In the genomic region with DNA sequence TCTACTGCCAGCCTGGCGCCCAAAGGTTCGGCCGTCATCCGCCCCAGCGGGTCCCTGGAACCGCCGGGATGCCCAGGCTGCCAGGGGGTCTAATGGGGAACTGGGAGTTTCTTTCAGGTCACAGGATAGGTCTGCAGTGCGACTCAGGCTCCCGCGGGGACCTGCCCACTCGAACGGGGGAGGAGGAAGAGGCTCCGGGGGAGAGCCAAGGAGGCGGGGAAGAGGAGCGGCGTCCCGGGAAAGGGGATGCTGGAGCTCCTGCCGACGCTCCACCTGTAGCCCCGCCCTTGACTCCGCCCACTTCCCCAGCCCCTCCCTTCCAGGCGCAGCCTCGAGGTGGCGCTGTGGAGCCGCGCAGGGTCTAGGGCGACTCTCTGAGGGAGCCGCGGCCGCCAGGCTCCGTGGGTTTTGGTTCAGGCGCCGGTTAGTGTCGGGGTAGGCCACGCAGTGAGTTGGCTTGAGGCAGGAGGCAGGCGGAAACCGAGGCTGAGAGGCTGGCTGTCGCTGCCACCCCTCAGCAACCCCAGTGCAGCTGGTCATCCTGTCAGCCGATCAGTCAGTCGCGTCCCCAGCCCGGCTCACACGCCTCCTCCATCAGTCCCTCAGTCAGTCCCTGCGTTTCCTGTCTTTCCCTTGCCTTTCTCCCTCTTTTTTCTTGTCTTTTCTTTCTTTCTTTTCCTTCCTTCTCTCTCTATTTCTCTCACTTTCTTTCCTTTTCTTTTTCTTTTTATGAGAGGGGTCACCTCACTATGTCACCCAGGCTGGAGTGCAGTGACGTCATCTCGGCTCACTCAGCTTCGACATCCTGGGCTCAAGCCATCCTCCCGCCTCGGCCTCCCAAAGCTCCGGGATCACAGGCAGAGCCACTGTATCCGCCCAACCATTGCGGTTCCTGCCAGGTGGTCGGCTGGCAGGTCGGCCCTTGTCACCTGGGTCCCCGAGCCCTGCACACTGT, we compare ENCODE assay signal across 1 cellular context.
TF ChIP-seq lines count a peak whose summit lies in the region.

No MANE protein-coding gene starts in this region.

TF ChIP-seq in IMR-90, 13 proteins besides CTCF, POLR2A, EP300 and RAD21 (continued from another document):
- TF ChIP-seq, protein P1, sequence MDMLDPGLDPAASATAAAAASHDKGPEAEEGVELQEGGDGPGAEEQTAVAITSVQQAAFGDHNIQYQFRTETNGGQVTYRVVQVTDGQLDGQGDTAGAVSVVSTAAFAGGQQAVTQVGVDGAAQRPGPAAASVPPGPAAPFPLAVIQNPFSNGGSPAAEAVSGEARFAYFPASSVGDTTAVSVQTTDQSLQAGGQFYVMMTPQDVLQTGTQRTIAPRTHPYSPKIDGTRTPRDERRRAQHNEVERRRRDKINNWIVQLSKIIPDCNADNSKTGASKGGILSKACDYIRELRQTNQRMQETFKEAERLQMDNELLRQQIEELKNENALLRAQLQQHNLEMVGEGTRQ (IDR thresholded peaks at IDR 0.05; ENCODE audit: low read depth, low read length): no peak
- TF ChIP-seq RCOR1 (IDR thresholded peaks at IDR 0.05; ENCODE audit: insufficient replicate concordance, low read length) (no peak), MXI1 (IDR thresholded peaks at IDR 0.05; ENCODE audit: borderline replicate concordance, low read depth, low read length) (peak; percentile 31; the same call in 1 of the 2 replicates), CHD1 (IDR thresholded peaks at IDR 0.05; ENCODE audit: low read depth, low read length) (no peak), BHLHE40 (IDR thresholded peaks at IDR 0.05; ENCODE audit: low read depth, low read length) (no peak), RFX5 (IDR thresholded peaks at IDR 0.05; ENCODE audit: low read depth, low read length) (no peak), CEBPB (IDR thresholded peaks at IDR 0.05; ENCODE audit: low read depth, low read length) (no peak), SMC3 (IDR thresholded peaks at IDR 0.05; ENCODE audit: low read depth, low read length) (peak; percentile 56), MAFK (IDR thresholded peaks at IDR 0.05; ENCODE audit: low read depth, low read length) (no peak), FOS (IDR thresholded peaks at IDR 0.05; ENCODE audit: low read depth, low read length) (no peak), NFE2L2 (IDR thresholded peaks at IDR 0.05; ENCODE audit: low read depth, low read length) (no peak)
- TF ChIP-seq, protein P2, sequence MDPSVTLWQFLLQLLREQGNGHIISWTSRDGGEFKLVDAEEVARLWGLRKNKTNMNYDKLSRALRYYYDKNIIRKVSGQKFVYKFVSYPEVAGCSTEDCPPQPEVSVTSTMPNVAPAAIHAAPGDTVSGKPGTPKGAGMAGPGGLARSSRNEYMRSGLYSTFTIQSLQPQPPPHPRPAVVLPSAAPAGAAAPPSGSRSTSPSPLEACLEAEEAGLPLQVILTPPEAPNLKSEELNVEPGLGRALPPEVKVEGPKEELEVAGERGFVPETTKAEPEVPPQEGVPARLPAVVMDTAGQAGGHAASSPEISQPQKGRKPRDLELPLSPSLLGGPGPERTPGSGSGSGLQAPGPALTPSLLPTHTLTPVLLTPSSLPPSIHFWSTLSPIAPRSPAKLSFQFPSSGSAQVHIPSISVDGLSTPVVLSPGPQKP (IDR thresholded peaks at IDR 0.05; ENCODE audit: borderline replicate concordance, low read depth, low read length): no peak
